Comparison of ENCODE assay signal across 17 cellular contexts in the genomic region with DNA sequence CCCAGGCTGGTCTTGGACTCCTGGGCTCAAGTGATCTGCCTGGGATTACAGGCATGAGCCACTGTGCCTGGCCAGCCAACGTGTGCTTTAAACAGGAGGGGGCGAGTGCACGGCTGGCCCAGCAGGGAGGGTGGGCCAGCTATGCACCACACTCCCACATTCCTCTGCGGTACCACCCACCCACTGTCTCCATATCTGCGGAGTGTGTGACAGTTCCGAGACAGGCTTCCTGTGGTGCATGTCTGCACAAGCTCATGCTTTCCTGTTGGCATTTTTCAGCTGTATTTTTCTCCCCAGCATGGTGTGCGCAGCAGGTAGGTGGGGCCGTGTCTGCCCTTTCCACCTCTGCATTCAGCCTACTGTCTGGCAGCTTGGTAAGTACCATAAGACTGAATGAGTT.
"Had no signal": no experiment of that assay in that cellular context is flagged by ENCODE, and none has a peak within 500 bp of the region (broad histone marks: within the 10 kb centered on the region; RNA-seq: fewer than 3 reads in every experiment).

No MANE protein-coding gene starts in this region.

- ATAC-seq: left ventricle myocardium superior; naive thymus-derived CD4-positive, alpha-beta T cell; pancreas; sciatic nerve; stimulated activated effector memory CD8-positive, alpha-beta T cell treated with anti-CD3 and anti-CD28 coated beads, Interleukin-12 subunit alpha, Interleukin-12 subunit beta, amount 100 ng/mL, for 72 hours had no signal

- H3K27ac Mint-ChIP-seq: activated naive CD8-positive, alpha-beta T cell treated with anti-CD3 and anti-CD28 coated beads for 36 hours; memory B cell; naive thymus-derived CD4-positive, alpha-beta T cell; stimulated activated effector memory CD8-positive, alpha-beta T cell treated with anti-CD3 and anti-CD28 coated beads, Interleukin-12 subunit alpha, Interleukin-12 subunit beta, amount 100 ng/mL, for 72 hours; T-helper 1 cell treated with Interleukin-12 subunit alpha and Interleukin-12 subunit beta and Interleukin-4 antibody, amounts not matched to agents 30 μg/mL and 1 μg/mL, for 36 hours had no signal

- H3K9me3 ChIP-seq: neutrophil, pancreas, testis had no signal

- H3K4me1 ChIP-seq: pancreas had no signal

- H3K4me1 Mint-ChIP-seq: activated naive CD8-positive, alpha-beta T cell treated with anti-CD3 and anti-CD28 coated beads for 36 hours; memory B cell; stimulated activated effector memory CD8-positive, alpha-beta T cell treated with anti-CD3 and anti-CD28 coated beads, Interleukin-12 subunit alpha, Interleukin-12 subunit beta, amount 100 ng/mL, for 72 hours had no signal

- H3K4me3 ChIP-seq: pancreas, testis had no signal

- H3K27me3 ChIP-seq: pancreas, testis had no signal

- H3K36me3 ChIP-seq: neutrophil, pancreas had no signal

- H3K9me3 Mint-ChIP-seq: T-helper 1 cell treated with Interleukin-12 subunit alpha and Interleukin-12 subunit beta and Interleukin-4 antibody, amounts not matched to agents 30 μg/mL and 1 μg/mL, for 36 hours had no signal

- H3K36me3 Mint-ChIP-seq: activated naive CD8-positive, alpha-beta T cell treated with anti-CD3 and anti-CD28 coated beads for 36 hours; stimulated activated effector memory CD8-positive, alpha-beta T cell treated with anti-CD3 and anti-CD28 coated beads, Interleukin-12 subunit alpha, Interleukin-12 subunit beta, amount 100 ng/mL, for 72 hours had no signal

- DNase-seq: activated CD4-positive, alpha-beta T cell treated with anti-CD3 and anti-CD28 coated beads, Interleukin-2, amount 50 U/mL, for 1 hour; activated CD4-positive, CD25-positive, alpha-beta regulatory T cell treated with anti-CD3 and anti-CD28 coated beads, Interleukin-2, amount 50 U/mL, for 72 hours; activated naive CD8-positive, alpha-beta T cell treated with anti-CD3 and anti-CD28 coated beads for 36 hours; amniotic stem cell; dermis blood vessel endothelial cell; effector memory CD4-positive, alpha-beta T cell; kidney glomerular epithelial cell; left ventricle myocardium superior; naive thymus-derived CD4-positive, alpha-beta T cell; pancreas; stimulated activated CD4-positive, alpha-beta T cell treated with anti-CD3 and anti-CD28 coated beads, Interleukin-4, amount 100 ng/mL, for 24 hours; testis had no signal

- H3K4me3 Mint-ChIP-seq: activated naive CD8-positive, alpha-beta T cell treated with anti-CD3 and anti-CD28 coated beads for 36 hours; memory B cell; stimulated activated effector memory CD8-positive, alpha-beta T cell treated with anti-CD3 and anti-CD28 coated beads, Interleukin-12 subunit alpha, Interleukin-12 subunit beta, amount 100 ng/mL, for 72 hours; T-helper 1 cell treated with Interleukin-12 subunit alpha and Interleukin-12 subunit beta and Interleukin-4 antibody, amounts not matched to agents 30 μg/mL and 1 μg/mL, for 36 hours had no signal

- H3K27ac ChIP-seq: neutrophil, pancreas, testis had no signal
